27 cellular contexts compared by ENCODE assay signal in genomic region chr17:3034578-3034920, GRCh38. TPM values are rescaled to one million over a fixed set of nuclear protein-coding genes. Genes with fewer than 3 reads are reported as not detected.
"Had no signal": no experiment of that assay in that cellular context is flagged by ENCODE, and none has a peak within 500 bp of the region (broad histone marks: within the 10 kb centered on the region; RNA-seq: fewer than 3 reads in every experiment).

No MANE protein-coding gene starts in this region.

- H3K27me3 Mint-ChIP-seq: type B pancreatic cell had no signal

- H3K36me3 ChIP-seq: cardiac muscle cell, gastrocnemius medialis, SJCRH30, thoracic aorta had no signal

- H3K4me3 ChIP-seq: cardiac muscle cell, esophagus muscularis mucosa, gastrocnemius medialis, mucosa of descending colon, sigmoid colon, SJCRH30, smooth muscle cell, thoracic aorta had no signal

- H3K27ac ChIP-seq: cardiac muscle cell, esophagus muscularis mucosa, gastrocnemius medialis, sigmoid colon, thoracic aorta, WERI-Rb-1 had no signal

- DNase-seq: activated CD4-positive, alpha-beta T cell treated with anti-CD3 and anti-CD28 coated beads, Interleukin-2, amount 50 U/mL, for 48 hours; activated naive CD4-positive, alpha-beta T cell treated with anti-CD3 and anti-CD28 coated beads, Interleukin-2, amount 10 ng/mL, durations not matched to agents 7 days and 5 days; activated T-cell treated with anti-CD3 and anti-CD28 coated beads, Interleukin-2, amount 50 U/mL, for 48 hours; amygdala; effector memory CD4-positive, alpha-beta T cell; gastrocnemius medialis; hypothalamus; mesenchymal stem cell; mucosa of descending colon; occipital lobe; sigmoid colon; stimulated activated CD4-positive, alpha-beta T cell treated with anti-CD3 and anti-CD28 coated beads, Interleukin-4, amount 100 ng/mL, for 1 hour; stimulated activated naive CD4-positive, alpha-beta T cell treated with Interleukin-2 at 50 U/mL for 16 hours; T-helper 1 cell; WERI-Rb-1 had no signal

- H3K9me3 ChIP-seq: esophagus muscularis mucosa, gastrocnemius medialis, mucosa of descending colon, sigmoid colon, SJCRH30, thoracic aorta had no signal

- H3K4me2 ChIP-seq: smooth muscle cell had no signal

- H3K36me3 Mint-ChIP-seq: activated naive CD4-positive, alpha-beta T cell treated with anti-CD3 and anti-CD28 coated beads, Interleukin-2, amount 10 ng/mL, durations not matched to agents 7 days and 5 days; type B pancreatic cell had no signal

- H3K27ac Mint-ChIP-seq: activated naive CD4-positive, alpha-beta T cell treated with anti-CD3 and anti-CD28 coated beads, Interleukin-2, amount 10 ng/mL, durations not matched to agents 7 days and 5 days; type B pancreatic cell had no signal

- H3K27me3 ChIP-seq: cardiac muscle cell, sigmoid colon, SJCRH30 had no signal

- ATAC-seq: gastrocnemius medialis, mucosa of descending colon had no signal

- H3K4me1 ChIP-seq: sigmoid colon had no signal

- H3K4me3 Mint-ChIP-seq: activated naive CD4-positive, alpha-beta T cell treated with anti-CD3 and anti-CD28 coated beads, Interleukin-2, amount 10 ng/mL, durations not matched to agents 7 days and 5 days; type B pancreatic cell had no signal

- H3K9me3 Mint-ChIP-seq: activated naive CD4-positive, alpha-beta T cell treated with anti-CD3 and anti-CD28 coated beads, Interleukin-2, amount 10 ng/mL, durations not matched to agents 7 days and 5 days; type B pancreatic cell had no signal

RNA-seq across cellular contexts. Expression of gene OR1D5, which starts 28.9 kb away (rescaled TPM):
- total RNA-seq: cardiac muscle cell, dermis microvascular lymphatic vessel endothelial cell, endothelial cell of umbilical vein, esophagus muscularis mucosa, gastrocnemius medialis, left cardiac atrium, lower leg skin, mucosa of descending colon, occipital lobe, renal cortical epithelial cell, sigmoid colon, SJCRH30, smooth muscle cell, thoracic aorta had no signal
- polyA plus RNA-seq: cardiac muscle cell, endothelial cell of umbilical vein, neural cell, sigmoid colon, smooth muscle cell had no signal
